1 cellular context compared by ENCODE assay signal in the genomic region with DNA sequence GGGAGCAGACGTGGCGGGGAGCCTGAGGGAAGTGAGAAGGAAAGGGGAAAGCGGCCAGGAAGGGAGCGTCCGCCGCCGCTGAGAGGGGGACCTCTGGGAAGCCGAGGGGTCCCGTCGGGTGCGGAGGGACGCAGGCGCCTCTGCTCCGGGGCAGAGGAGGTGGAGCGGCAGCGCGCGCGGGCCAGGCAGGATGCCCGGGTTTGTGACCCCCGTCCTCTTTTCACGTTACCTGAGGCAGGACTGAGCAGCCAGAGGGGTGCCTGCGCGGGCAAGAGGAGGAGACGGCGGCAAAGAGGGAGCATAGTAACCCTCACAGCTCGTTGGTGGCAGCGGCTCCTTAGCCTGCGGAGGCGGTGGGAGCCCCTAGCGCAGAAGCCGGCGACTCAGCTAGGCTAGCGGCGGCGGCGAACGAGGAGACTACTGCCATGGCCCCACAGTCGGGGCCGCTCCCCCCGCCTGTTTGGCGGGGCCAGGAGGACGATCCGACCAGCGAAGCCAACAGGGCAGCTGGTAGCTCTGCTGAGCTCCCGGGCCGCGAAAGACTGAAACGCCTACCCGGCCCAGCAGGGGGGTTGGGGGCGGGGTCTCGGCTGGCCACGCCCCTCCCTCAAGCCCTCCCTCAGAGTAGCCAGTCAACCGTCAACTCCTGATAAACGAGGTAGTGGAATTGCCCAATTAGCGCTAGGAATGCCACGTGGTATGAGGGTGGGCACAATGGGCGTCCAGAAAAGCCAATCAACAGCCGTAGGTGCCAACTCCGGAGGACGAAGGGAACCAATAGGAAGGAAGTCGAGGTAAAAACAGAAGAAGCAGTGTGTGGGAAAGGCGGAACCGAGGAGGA.
TF ChIP-seq lines count a peak whose summit lies in the region.

Gene TESK2 (minus strand): TSS at position 541 of the 841 bp plus-strand sequence. CDS start 33,378 bp downstream, outside the sequence.

TF ChIP-seq in SK-N-SH, 30 proteins besides CTCF, POLR2A, EP300 and RAD21 (continued from another document):
- no peak for TF ChIP-seq RXRA (IDR thresholded peaks at IDR 0.05; ENCODE audit: borderline replicate concordance, low read depth)
- TF ChIP-seq PBX3 (IDR thresholded peaks at IDR 0.05) = peak; percentile 98
- TF ChIP-seq EZH2phosphoT487 (IDR thresholded peaks at IDR 0.05; ENCODE audit: borderline replicate concordance, low read depth) = no peak
- no peak for TF ChIP-seq JUND (IDR thresholded peaks at IDR 0.05)
- TF ChIP-seq TCF12 (IDR thresholded peaks at IDR 0.05) = 0 out of 2 replicates have a peak, but pooled peaks have one; percentile 10
- TF ChIP-seq CHD2 (IDR thresholded peaks at IDR 0.05; ENCODE audit: low read length, partially characterized antibody) = peak; percentile 91
- peak; percentile 71 for TF ChIP-seq ELF1 (IDR thresholded peaks at IDR 0.05)
- no peak for TF ChIP-seq FOXJ3 (CRISPR knock-in tag; IDR thresholded peaks at IDR 0.05)
- TF ChIP-seq NRF1 (IDR thresholded peaks at IDR 0.05; ENCODE audit: low read depth, low read length) = no peak
- TF ChIP-seq GATA2 (CRISPR knock-in tag; IDR thresholded peaks at IDR 0.05) = no peak
- TF ChIP-seq FOSL2 (IDR thresholded peaks at IDR 0.05; ENCODE audit: borderline replicate concordance, low read depth) = no peak
- TF ChIP-seq SIN3A (IDR thresholded peaks at IDR 0.05; ENCODE audit: borderline replicate concordance, low read depth, low read length) = 0 out of 2 replicates have a peak, but pooled peaks have one; percentile 50
- TF ChIP-seq MXI1 (IDR thresholded peaks at IDR 0.05; ENCODE audit: low read depth, low read length) = peak; percentile 63
- peak; percentile 86 for TF ChIP-seq IRF3 (IDR thresholded peaks at IDR 0.05; ENCODE audit: low read depth, low read length)
- no peak; the same call in 1 of the 2 replicates for TF ChIP-seq NFIC (IDR thresholded peaks at IDR 0.05; ENCODE audit: borderline replicate concordance)
- peak; percentile 72 for TF ChIP-seq RFX5 (IDR thresholded peaks at IDR 0.05; ENCODE audit: low read length)
- TF ChIP-seq GABPA (IDR thresholded peaks at IDR 0.05; ENCODE audit: low read depth) = peak; percentile 13; the same call in 1 of the 2 replicates
- peak; percentile 93 for TF ChIP-seq MAX (IDR thresholded peaks at IDR 0.05; ENCODE audit: low read depth)
- no peak; the same call in 1 of the 2 replicates for TF ChIP-seq RCOR1 (IDR thresholded peaks at IDR 0.05; ENCODE audit: low read length)
- TF ChIP-seq ZBTB33 (IDR thresholded peaks at IDR 0.05; ENCODE audit: borderline replicate concordance, low read depth) = no peak
- no peak for TF ChIP-seq REST (IDR thresholded peaks at IDR 0.05; ENCODE audit: low read depth, low read length)
- TF ChIP-seq USF1 (IDR thresholded peaks at IDR 0.05; ENCODE audit: borderline replicate concordance, low read depth) = peak; percentile 94
- TF ChIP-seq, protein P1, sequence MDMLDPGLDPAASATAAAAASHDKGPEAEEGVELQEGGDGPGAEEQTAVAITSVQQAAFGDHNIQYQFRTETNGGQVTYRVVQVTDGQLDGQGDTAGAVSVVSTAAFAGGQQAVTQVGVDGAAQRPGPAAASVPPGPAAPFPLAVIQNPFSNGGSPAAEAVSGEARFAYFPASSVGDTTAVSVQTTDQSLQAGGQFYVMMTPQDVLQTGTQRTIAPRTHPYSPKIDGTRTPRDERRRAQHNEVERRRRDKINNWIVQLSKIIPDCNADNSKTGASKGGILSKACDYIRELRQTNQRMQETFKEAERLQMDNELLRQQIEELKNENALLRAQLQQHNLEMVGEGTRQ (IDR thresholded peaks at IDR 0.05; ENCODE audit: borderline replicate concordance, low read depth, low read length) = peak; percentile 68
- TF ChIP-seq POLR2AphosphoS5 (IDR thresholded peaks at IDR 0.05; ENCODE audit: low read depth, low read length) = peak; percentile 69
TF ChIP-seq in SK-N-SH: peak in this region for 15.
